ENCODE assay signal across 12 cellular contexts in genomic region chr17:81914103-81914850, GRCh38. TPM values are rescaled to one million over a fixed set of nuclear protein-coding genes. Genes with fewer than 3 reads are reported as not detected.
A peak's percentile ranks its signal among the peaks of the same experiment; 100 is the strongest.
DNase-seq lines count a peak whose midpoint lies in the region; ATAC-seq and TF ChIP-seq lines count a peak whose summit lies in the region.
"Had no signal": no experiment of that assay in that cellular context is flagged by ENCODE, and none has a peak within 500 bp of the region (broad histone marks: within the 10 kb centered on the region; RNA-seq: fewer than 3 reads in every experiment).

No MANE protein-coding gene starts in this region.

- H3K4me1 ChIP-seq in RWPE2 (ENCODE audit: insufficient read depth, poor library complexity, severe bottlenecking): peaks cover 29% of the 10 kb centered on the region
- H3K4me1 ChIP-seq in neuronal stem cell (ENCODE audit: control insufficient read depth in 2 of 2, insufficient read depth in 1 of 2, low read depth in 1 of 2, low read length in 2 of 2): peaks cover 7 to 18% of the 10 kb centered on the region in 2 donors

- H3K23ac ChIP-seq in neuronal stem cell (ENCODE audit: low read depth, low read length, poor library complexity): no peak overlapping the region

- ATAC-seq in RWPE2 (ENCODE audit: low read depth) (no peak), HG03457 (IDR thresholded peaks at IDR 0.05; ENCODE audit: unreplicated experiment) (no peak), GM21447 (IDR thresholded peaks at IDR 0.05; ENCODE audit: unreplicated experiment) (no peak)
- ATAC-seq: GM23338 had no signal

- H2AK5ac ChIP-seq in neuronal stem cell (ENCODE audit: low read depth, low read length): no peak overlapping the region

- peak; percentile 13 for TF ChIP-seq POLR2A in GM19193 (IDR thresholded peaks at IDR 0.05; ENCODE audit: extremely low read depth, insufficient read depth, insufficient read length)

- peaks cover 8% of the 10 kb centered on the region for H3K79me1 ChIP-seq in neuronal stem cell (ENCODE audit: low read depth, low read length)

- no CpG with 5 or more reads among the region's 36 CpGs for WGBS in neuronal stem cell (ENCODE audit: extremely low coverage in 2 of 2, insufficient read length in 2 of 2, insufficient replicate concordance in 1 of 2), 2 donors

- H3K9ac ChIP-seq in neuronal stem cell (ENCODE audit: low read depth, low read length, poor library complexity): no peak overlapping the region

- H3K4ac ChIP-seq in neuronal stem cell (ENCODE audit: low read length): no peak overlapping the region

- peak overlapping the region; percentile 30 for H2BK120ac ChIP-seq in neuronal stem cell (ENCODE audit: low read depth, low read length)

- H3K18ac ChIP-seq in neuronal stem cell (ENCODE audit: low read length): no peak overlapping the region

- H3K27ac ChIP-seq in RWPE2 (ENCODE audit: poor library complexity, severe bottlenecking) (peak overlapping the region; percentile 46), neuronal stem cell (replicated peaks; ENCODE audit: low read length) (no peak overlapping the region)
- H3K27ac ChIP-seq: BLaER1 treated with 17β-estradiol and CSF1 and Interleukin-3, amounts not matched to agents 10 nM and 100 nM had no signal

- no peak overlapping the region for H3K4me2 ChIP-seq in neuronal stem cell (ENCODE audit: insufficient read depth, low read length, poor library complexity, severe bottlenecking)
- H3K4me2 ChIP-seq: BLaER1 treated with 17β-estradiol and CSF1 and Interleukin-3, amounts not matched to agents 10 nM and 100 nM; GM23338 had no signal

- H3K27me3 ChIP-seq in RWPE2 (ENCODE audit: insufficient read depth, poor library complexity, severe bottlenecking) (no peaks in the 10 kb centered on the region), neuronal stem cell (ENCODE audit: control insufficient read depth in 3 of 3, insufficient read depth in 3 of 3, low read depth in 1 of 3, low read length in 3 of 3) (no peaks in the 10 kb centered on the region)
- H3K27me3 ChIP-seq: BLaER1 treated with 17β-estradiol and CSF1 and Interleukin-3, amounts not matched to agents 10 nM and 100 nM had no signal

- H2BK12ac ChIP-seq in neuronal stem cell (ENCODE audit: low read length): no peak overlapping the region

- DNase-seq in RWPE2 (ENCODE audit: low spot score) (no peak), neuronal stem cell (ENCODE audit: low spot score) (no peak)
- DNase-seq: ACHN; CD4-positive, CD25-positive, alpha-beta regulatory T cell; DMS53; GF-D8; H9 had no signal

- no peak for TF ChIP-seq CTCF in RWPE2 (IDR thresholded peaks at IDR 0.05; ENCODE audit: poor library complexity, severe bottlenecking)

- H2BK5ac ChIP-seq in neuronal stem cell (ENCODE audit: low read length): no peak overlapping the region

- H3K4me3 ChIP-seq in RWPE2 (ENCODE audit: severe bottlenecking): no peak overlapping the region
- H3K4me3 ChIP-seq in neuronal stem cell (ENCODE audit: low read length in 2 of 2): no peak overlapping the region
- H3K4me3 ChIP-seq: BLaER1 treated with 17β-estradiol and CSF1 and Interleukin-3, amounts not matched to agents 10 nM and 100 nM; GM23338 had no signal

- H4K8ac ChIP-seq in neuronal stem cell (ENCODE audit: low read depth, low read length): no peak overlapping the region

- H3K14ac ChIP-seq in neuronal stem cell (ENCODE audit: low read length): no peak overlapping the region

- peaks cover 47% of the 10 kb centered on the region for H3K36me3 ChIP-seq in RWPE2 (ENCODE audit: low read depth)
- peaks cover 24 to 51% of the 10 kb centered on the region in 2 donors for H3K36me3 ChIP-seq in neuronal stem cell (replicated peaks in 1 of 2; ENCODE audit: control insufficient read depth in 2 of 2, insufficient read depth in 2 of 2, low read length in 2 of 2)

- H4K91ac ChIP-seq in neuronal stem cell (ENCODE audit: low read depth, low read length, poor library complexity): no peak overlapping the region

- H2BK15ac ChIP-seq in neuronal stem cell (ENCODE audit: low read length): no peak overlapping the region

- H2AFZ ChIP-seq in neuronal stem cell (ENCODE audit: low read length): no peak overlapping the region
- H2AFZ ChIP-seq: GM23338 had no signal

- H3K9me3 ChIP-seq in RWPE2 (ENCODE audit: severe bottlenecking) (no peaks in the 10 kb centered on the region), neuronal stem cell (replicated peaks in 1 of 2; ENCODE audit: control insufficient read depth in 2 of 2, insufficient read depth in 1 of 2, low read depth in 1 of 2, low read length in 2 of 2) (no peaks in the 10 kb centered on the region)
- H3K9me3 ChIP-seq: BLaER1 treated with 17β-estradiol and CSF1 and Interleukin-3, amounts not matched to agents 10 nM and 100 nM had no signal

RNA-seq across cellular contexts. Expression of gene PCYT2, which starts 3.1 kb away (rescaled TPM):
- polyA plus RNA-seq in neuronal stem cell (2013, experiment 1 of 2): 16.8 TPM
- polyA plus RNA-seq in neuronal stem cell (2013, experiment 2 of 2): 15.9 TPM

RNA-seq across cellular contexts. Expression of gene SIRT7, which starts 3.7 kb away (rescaled TPM):
- polyA plus RNA-seq in neuronal stem cell (2013, experiment 1 of 2): 5.2 TPM
- 5.1 TPM for polyA plus RNA-seq in neuronal stem cell (2013, experiment 2 of 2)

RNA-seq across cellular contexts. Expression of gene NPB, which starts 12.2 kb away (rescaled TPM):
- 2.0 TPM for polyA plus RNA-seq in neuronal stem cell (2013, experiment 1 of 2)
- 1.5 TPM for polyA plus RNA-seq in neuronal stem cell (2013, experiment 2 of 2)

RNA-seq across cellular contexts. Expression of gene MAFG, which starts 13.3 kb away (rescaled TPM):
- 16.1 TPM for polyA plus RNA-seq in neuronal stem cell (2013, experiment 1 of 2)
- polyA plus RNA-seq in neuronal stem cell (2013, experiment 2 of 2): 17.2 TPM

RNA-seq across cellular contexts. Expression of gene ANAPC11, which starts 22.8 kb away (rescaled TPM):
- polyA plus RNA-seq in neuronal stem cell (2013, experiment 1 of 2): 316 TPM
- 330 TPM for polyA plus RNA-seq in neuronal stem cell (2013, experiment 2 of 2)
